11 cellular contexts compared by ENCODE assay signal in the genomic region with DNA sequence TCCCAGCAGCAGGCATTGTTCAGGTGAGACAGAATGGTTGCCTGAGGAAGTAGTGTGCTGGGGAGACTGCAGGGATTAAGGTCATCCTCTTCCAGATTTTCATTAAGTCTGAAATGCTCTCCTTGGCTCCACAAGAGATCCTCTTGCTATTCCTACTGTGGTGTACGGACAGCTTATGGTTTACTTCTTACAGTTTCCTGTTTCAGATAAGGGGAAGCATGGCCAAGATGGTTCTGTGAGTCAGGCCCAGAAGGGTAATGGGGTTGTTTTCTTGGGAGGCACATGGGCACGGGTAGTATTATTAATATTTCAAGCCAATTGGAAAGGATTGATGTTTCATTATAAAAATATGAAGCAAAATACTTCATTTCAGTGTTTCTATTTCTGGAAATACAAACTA.
A peak's percentile ranks its signal among the peaks of the same experiment; 100 is the strongest.
DNase-seq lines count a peak whose midpoint lies in the region; ATAC-seq and TF ChIP-seq lines count a peak whose summit lies in the region.
"Had no signal": no experiment of that assay in that cellular context is flagged by ENCODE, and none has a peak within 500 bp of the region (broad histone marks: within the 10 kb centered on the region; RNA-seq: fewer than 3 reads in every experiment).

No MANE protein-coding gene starts in this region.

- peak overlapping the region in 3 of 5 donors; percentile 6 to 17 (median 11) for H3K9ac ChIP-seq in subcutaneous abdominal adipose tissue (ENCODE audit: low read length in 5 of 5)

- H3K4me1 ChIP-seq in subcutaneous abdominal adipose tissue (ENCODE audit: control insufficient read depth in 5 of 5, insufficient read depth in 5 of 5, low read length in 5 of 5): peaks cover 0 to 27% (median 17%) of the 10 kb centered on the region in 5 donors

- H3K27me3 ChIP-seq in HL-60 (ENCODE audit: insufficient read depth, poor library complexity, severe bottlenecking) (no peaks in the 10 kb centered on the region), subcutaneous abdominal adipose tissue (ENCODE audit: control insufficient read depth in 5 of 5, insufficient read depth in 4 of 5, low read length in 5 of 5) (no peaks in the 10 kb centered on the region)

- peaks cover 0 to 11% (median 6%) of the 10 kb centered on the region in 5 donors for H3K36me3 ChIP-seq in subcutaneous abdominal adipose tissue (ENCODE audit: control insufficient read depth in 5 of 5, insufficient read depth in 5 of 5, low read length in 5 of 5)

- H3K4me3 ChIP-seq in HL-60 (replicated peaks; ENCODE audit: insufficient read depth, low read length) (no peak overlapping the region), subcutaneous abdominal adipose tissue (ENCODE audit: low read depth in 1 of 5, low read length in 5 of 5) (no peak overlapping the region)

- H3K27ac ChIP-seq in HL-60 (replicated peaks): peak overlapping the region; percentile 35
- H3K27ac ChIP-seq in subcutaneous abdominal adipose tissue (ENCODE audit: low read depth, low read length): peak overlapping the region; percentile 68

- no peak for ATAC-seq in GM18867 (IDR thresholded peaks at IDR 0.05; ENCODE audit: unreplicated experiment)
- ATAC-seq in HG03097 (IDR thresholded peaks at IDR 0.05; ENCODE audit: low FRiP score, unreplicated experiment): no peak
- ATAC-seq: T-cell had no signal

- H3K9me3 ChIP-seq in subcutaneous abdominal adipose tissue (ENCODE audit: control insufficient read depth in 5 of 5, low read length in 5 of 5): no peaks in the 10 kb centered on the region

- DNase-seq in HL-60 (ENCODE audit: low read depth in 1 of 2, low spot score in 1 of 2): peak in 1 of 2 experiments; percentile 22
- DNase-seq in amniotic epithelial cell (ENCODE audit: low read depth): peak; percentile 81
- peak; percentile 80 for DNase-seq in iris pigment epithelial cell (ENCODE audit: low read depth)
- DNase-seq in DMS79 (lab: John Stamatoyannopoulos, UW): no peak
- DNase-seq: DND-41; NCI-H526; stimulated activated CD4-positive, alpha-beta T cell treated with anti-CD3 and anti-CD28 coated beads, Interleukin-4, amount 100 ng/mL, for 24 hours; T-cell had no signal

- no peak for TF ChIP-seq CTCF in HL-60 (IDR thresholded peaks at IDR 0.05; ENCODE audit: insufficient read depth, low read length)
